ENCODE assay signal across 8 cellular contexts in the genomic region with DNA sequence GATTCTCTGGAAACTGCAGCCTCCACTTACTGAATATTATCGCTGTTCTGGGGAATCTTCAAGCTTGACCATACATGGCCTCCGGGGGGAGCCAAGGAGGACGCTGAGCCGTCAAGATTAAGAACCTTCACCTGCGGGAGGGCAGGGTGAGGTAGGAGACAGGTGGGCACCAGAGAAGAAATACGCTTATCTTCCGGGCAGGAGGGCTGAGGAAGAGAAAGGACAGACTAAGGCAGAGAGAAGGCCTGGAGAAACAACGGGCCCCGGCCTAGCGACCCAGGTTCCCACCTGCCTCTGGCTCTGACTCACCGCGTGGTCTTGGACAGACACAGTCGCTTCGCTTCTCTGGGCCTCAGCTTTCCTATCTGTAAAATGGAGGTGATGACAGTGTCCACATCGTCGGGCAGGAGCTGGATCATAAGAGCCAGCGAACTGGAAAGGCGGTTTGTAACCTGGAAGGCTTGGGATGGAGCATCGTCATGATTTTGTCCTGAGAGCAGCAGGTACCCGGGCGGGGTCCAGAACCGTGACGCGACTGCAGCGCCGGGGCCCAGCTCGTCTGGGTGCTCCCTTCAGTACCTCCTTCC. TPM values are rescaled to one million over a fixed set of nuclear protein-coding genes. Genes with fewer than 3 reads are reported as not detected.
A peak's percentile ranks its signal among the peaks of the same experiment; 100 is the strongest.
DNase-seq lines count a peak whose midpoint lies in the region; ATAC-seq and TF ChIP-seq lines count a peak whose summit lies in the region.

No MANE protein-coding gene starts in this region.

- H3K9me3 ChIP-seq in skeletal muscle tissue (ENCODE audit: control insufficient read depth in 3 of 3, low read length in 3 of 3), result no peaks in the 10 kb centered on the region

- no peaks in the 10 kb centered on the region for H3K9me3 Mint-ChIP-seq in activated naive CD4-positive, alpha-beta T cell treated with anti-CD3 and anti-CD28 coated beads, Interleukin-2, amount 50 U/mL, for 72 hours

- H3K36me3 ChIP-seq in skeletal muscle tissue (ENCODE audit: control insufficient read depth in 3 of 3, insufficient read depth in 3 of 3, low read length in 3 of 3), result peaks cover 29 to 43% (median 41%) of the 10 kb centered on the region in 3 donors

- H3K27ac ChIP-seq in skeletal muscle tissue (ENCODE audit: low read depth, low read length), result peak overlapping the region; percentile 81

- H3K4me3 ChIP-seq in skeletal muscle tissue (ENCODE audit: low read length in 3 of 3), result peak overlapping the region; percentile 90 to 93 (median 92)

- H3K36me3 Mint-ChIP-seq in activated naive CD4-positive, alpha-beta T cell treated with anti-CD3 and anti-CD28 coated beads, Interleukin-2, amount 50 U/mL, for 72 hours, result peaks cover 9 to 11% of the 10 kb centered on the region in 2 donors

- no peaks in the 10 kb centered on the region for H3K27me3 ChIP-seq in skeletal muscle tissue (ENCODE audit: control insufficient read depth in 3 of 3, insufficient read depth in 3 of 3, low read length in 3 of 3)

- ATAC-seq in GM19328 (IDR thresholded peaks at IDR 0.05; ENCODE audit: unreplicated experiment) (peak; percentile 26), HG03442 (IDR thresholded peaks at IDR 0.05; ENCODE audit: unreplicated experiment) (peak; percentile 35)
- ATAC-seq in activated naive CD4-positive, alpha-beta T cell treated with anti-CD3 and anti-CD28 coated beads, Interleukin-2, amount 50 U/mL, for 72 hours, result peak; percentile 54 to 62

- peaks cover 34 to 55% (median 41%) of the 10 kb centered on the region in 3 donors for H3K4me1 ChIP-seq in skeletal muscle tissue (ENCODE audit: control insufficient read depth in 3 of 3, insufficient read depth in 3 of 3, low read length in 3 of 3)

- peak overlapping the region; percentile 78 to 92 (median 91) for H3K9ac ChIP-seq in skeletal muscle tissue (ENCODE audit: low read depth in 1 of 3, low read length in 3 of 3)

- DNase-seq in D341Med (ENCODE audit: low spot score), result peak; percentile 51
- DNase-seq in activated naive CD4-positive, alpha-beta T cell treated with anti-CD3 and anti-CD28 coated beads, Interleukin-2, amount 50 U/mL, for 72 hours (ENCODE audit: low spot score in 2 of 2), result peak in 1 of 2 donors; percentile 48
- DNase-seq in hepatic stellate cell (ENCODE audit: low spot score), result peak; percentile 62
- DNase-seq in occipital lobe (lab: John Stamatoyannopoulos, UW), result no peak

- peak overlapping the region; percentile 60 to 69 for H3K27ac Mint-ChIP-seq in activated naive CD4-positive, alpha-beta T cell treated with anti-CD3 and anti-CD28 coated beads, Interleukin-2, amount 50 U/mL, for 72 hours

TF ChIP-seq in PFSK-1, 5 proteins besides CTCF, POLR2A, EP300 and RAD21:
- TF ChIP-seq, protein P1, sequence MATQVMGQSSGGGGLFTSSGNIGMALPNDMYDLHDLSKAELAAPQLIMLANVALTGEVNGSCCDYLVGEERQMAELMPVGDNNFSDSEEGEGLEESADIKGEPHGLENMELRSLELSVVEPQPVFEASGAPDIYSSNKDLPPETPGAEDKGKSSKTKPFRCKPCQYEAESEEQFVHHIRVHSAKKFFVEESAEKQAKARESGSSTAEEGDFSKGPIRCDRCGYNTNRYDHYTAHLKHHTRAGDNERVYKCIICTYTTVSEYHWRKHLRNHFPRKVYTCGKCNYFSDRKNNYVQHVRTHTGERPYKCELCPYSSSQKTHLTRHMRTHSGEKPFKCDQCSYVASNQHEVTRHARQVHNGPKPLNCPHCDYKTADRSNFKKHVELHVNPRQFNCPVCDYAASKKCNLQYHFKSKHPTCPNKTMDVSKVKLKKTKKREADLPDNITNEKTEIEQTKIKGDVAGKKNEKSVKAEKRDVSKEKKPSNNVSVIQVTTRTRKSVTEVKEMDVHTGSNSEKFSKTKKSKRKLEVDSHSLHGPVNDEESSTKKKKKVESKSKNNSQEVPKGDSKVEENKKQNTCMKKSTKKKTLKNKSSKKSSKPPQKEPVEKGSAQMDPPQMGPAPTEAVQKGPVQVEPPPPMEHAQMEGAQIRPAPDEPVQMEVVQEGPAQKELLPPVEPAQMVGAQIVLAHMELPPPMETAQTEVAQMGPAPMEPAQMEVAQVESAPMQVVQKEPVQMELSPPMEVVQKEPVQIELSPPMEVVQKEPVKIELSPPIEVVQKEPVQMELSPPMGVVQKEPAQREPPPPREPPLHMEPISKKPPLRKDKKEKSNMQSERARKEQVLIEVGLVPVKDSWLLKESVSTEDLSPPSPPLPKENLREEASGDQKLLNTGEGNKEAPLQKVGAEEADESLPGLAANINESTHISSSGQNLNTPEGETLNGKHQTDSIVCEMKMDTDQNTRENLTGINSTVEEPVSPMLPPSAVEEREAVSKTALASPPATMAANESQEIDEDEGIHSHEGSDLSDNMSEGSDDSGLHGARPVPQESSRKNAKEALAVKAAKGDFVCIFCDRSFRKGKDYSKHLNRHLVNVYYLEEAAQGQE (IDR thresholded peaks at IDR 0.05; ENCODE audit: insufficient read depth in 1 of 2, low read depth in 2 of 2, low read length in 2 of 2), result no peak
- TF ChIP-seq SIN3A (IDR thresholded peaks at IDR 0.05; ENCODE audit: borderline replicate concordance, insufficient read depth, low read length) (no peak), FOXP2 (optimal IDR thresholded peaks at IDR 0.05; ENCODE audit: borderline replicate concordance, extremely low read depth, extremely low read length, insufficient read depth) (no peak), POLR2AphosphoS5 (IDR thresholded peaks at IDR 0.05; ENCODE audit: low read depth, low read length) (no peak), TAF1 (IDR thresholded peaks at IDR 0.05; ENCODE audit: borderline replicate concordance, insufficient read depth, low read length) (0 out of 2 replicates have a peak, but pooled peaks have one; percentile 24)

RNA-seq across cellular contexts. Expression of a gene that starts 0.7 kb away (rescaled TPM):
- polyA plus RNA-seq in PFSK-1 (2012; ENCODE audit: insufficient read length, low read depth), result 11.5 TPM
- 10 to 100 TPM; 24.8 to 34.6 TPM for total RNA-seq in activated naive CD4-positive, alpha-beta T cell treated with anti-CD3 and anti-CD28 coated beads, Interleukin-2, amount 50 U/mL, for 72 hours
- 5.7 TPM for total RNA-seq in skeletal muscle tissue
- total RNA-seq in occipital lobe, result 11.9 TPM

RNA-seq across cellular contexts. Expression of a gene that starts 0.7 kb away (rescaled TPM):
- polyA plus RNA-seq in PFSK-1 (2012; ENCODE audit: insufficient read length, low read depth), result 42.3 TPM
- 10 to 100 TPM; 15.8 to 71.9 TPM for total RNA-seq in activated naive CD4-positive, alpha-beta T cell treated with anti-CD3 and anti-CD28 coated beads, Interleukin-2, amount 50 U/mL, for 72 hours
- total RNA-seq in skeletal muscle tissue, result 40.2 TPM
- 23.4 TPM for total RNA-seq in occipital lobe

RNA-seq across cellular contexts. Expression of a gene that starts 13.0 kb away (rescaled TPM):
- 31.0 TPM for polyA plus RNA-seq in PFSK-1 (2012; ENCODE audit: insufficient read length, low read depth)
- 10 to 100 TPM; 12.3 to 22.9 TPM for total RNA-seq in activated naive CD4-positive, alpha-beta T cell treated with anti-CD3 and anti-CD28 coated beads, Interleukin-2, amount 50 U/mL, for 72 hours
- 24.5 TPM for total RNA-seq in skeletal muscle tissue
- total RNA-seq in occipital lobe, result 18.1 TPM

RNA-seq across cellular contexts. Expression of a gene that starts 13.1 kb away (rescaled TPM):
- polyA plus RNA-seq in PFSK-1 (2012; ENCODE audit: insufficient read length, low read depth), result 10.9 TPM
- total RNA-seq in activated naive CD4-positive, alpha-beta T cell treated with anti-CD3 and anti-CD28 coated beads, Interleukin-2, amount 50 U/mL, for 72 hours, result 10 to 100 TPM; 16.5 to 22.5 TPM
- total RNA-seq in skeletal muscle tissue (5.2 TPM), occipital lobe (20.9 TPM)

RNA-seq across cellular contexts. Expression of a gene that starts 51.1 kb away (rescaled TPM):
- polyA plus RNA-seq in PFSK-1 (2012; ENCODE audit: insufficient read length, low read depth), result 6.6 TPM
- under 1 TPM; 0.36 to 0.43 TPM for total RNA-seq in activated naive CD4-positive, alpha-beta T cell treated with anti-CD3 and anti-CD28 coated beads, Interleukin-2, amount 50 U/mL, for 72 hours
- total RNA-seq in skeletal muscle tissue (27.7 TPM), occipital lobe (0.31 TPM)
